In the genomic region with DNA sequence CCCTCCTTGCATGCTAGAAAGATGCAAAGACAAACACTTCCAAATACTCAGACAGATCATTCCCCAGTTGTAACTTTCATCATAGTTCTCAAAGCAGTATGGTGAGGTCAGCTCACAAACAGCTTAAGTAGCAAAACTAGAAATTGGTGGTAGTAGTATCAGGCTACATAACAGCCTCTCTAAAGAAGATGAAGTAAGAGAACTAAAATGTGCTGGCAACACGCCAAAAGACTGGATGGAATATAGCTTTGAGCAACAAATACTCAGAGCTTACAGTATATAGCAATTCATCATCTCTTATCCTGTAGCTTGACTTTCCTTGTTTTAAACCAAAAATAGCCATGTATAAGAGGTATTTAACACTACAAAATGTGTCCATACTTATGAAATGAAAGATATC, we compare ENCODE assay signal across 8 cellular contexts. TPM values are rescaled to one million over a fixed set of nuclear protein-coding genes. Genes with fewer than 3 reads are reported as not detected.
DNase-seq lines count a peak whose midpoint lies in the region; ATAC-seq, FAIRE-seq and TF ChIP-seq lines count a peak whose summit lies in the region.

No MANE protein-coding gene starts in this region.

- POLR2A ChIA-PET in A673 (lab: Charles Lee; ENCODE audit: low non-redundant PET), result no interaction called here

- CTCF ChIA-PET in A673 (lab: Charles Lee), result no interaction called here

- no peaks in the 10 kb centered on the region for H3K36me3 ChIP-seq in A673 (ENCODE audit: insufficient read depth, low read length, poor library complexity, severe bottlenecking)

- peaks cover 48% of the 10 kb centered on the region for H3K36me3 Mint-ChIP-seq in stimulated activated effector memory CD8-positive, alpha-beta T cell treated with anti-CD3 and anti-CD28 coated beads, Interleukin-12 subunit alpha, Interleukin-12 subunit beta, amount 100 ng/mL, for 72 hours

- H3K27me3 ChIP-seq in A673 (replicated peaks; ENCODE audit: insufficient read depth, low read depth, low read length, poor library complexity), result no peaks in the 10 kb centered on the region
- H3K27me3 ChIP-seq in foreskin keratinocyte, result no peaks in the 10 kb centered on the region

- TF ChIP-seq CTCF in A673 (conservative IDR thresholded peaks at IDR 0.05; ENCODE audit: low read depth, low read length), result no peak
- no peak for TF ChIP-seq CTCF in foreskin keratinocyte (conservative IDR thresholded peaks at IDR 0.05)

- peak; percentile 87 for DNase-seq in A673 (ENCODE audit: low spot score)
- peak; percentile 98 for DNase-seq in RCC 7860 (ENCODE audit: low spot score)
- peak; percentile 91 to 98 for DNase-seq in foreskin keratinocyte
- DNase-seq in stimulated activated effector memory CD8-positive, alpha-beta T cell treated with anti-CD3 and anti-CD28 coated beads, Interleukin-12 subunit alpha, Interleukin-12 subunit beta, amount 100 ng/mL, for 72 hours (ENCODE audit: low spot score in 2 of 2), result no peak
- no peak for DNase-seq in germinal center (ENCODE audit: low spot score)
- no peak for DNase-seq in activated CD8-positive, alpha-beta memory T cell treated with anti-CD3 and anti-CD28 coated beads for 24 hours

- BruUV-seq in A673 (replicated peaks; lab: Mats Ljungman, UMichigan), result no TSS peak

- peaks cover 30% of the 10 kb centered on the region for H3K4me1 Mint-ChIP-seq in stimulated activated effector memory CD8-positive, alpha-beta T cell treated with anti-CD3 and anti-CD28 coated beads, Interleukin-12 subunit alpha, Interleukin-12 subunit beta, amount 100 ng/mL, for 72 hours

- ATAC-seq in GM19351 (IDR thresholded peaks at IDR 0.05; ENCODE audit: unreplicated experiment) (peak; percentile 48), foreskin keratinocyte (peak; percentile 90), GM18517 (IDR thresholded peaks at IDR 0.05; ENCODE audit: unreplicated experiment) (no peak)
- peak; percentile 43 for ATAC-seq in stimulated activated effector memory CD8-positive, alpha-beta T cell treated with anti-CD3 and anti-CD28 coated beads, Interleukin-12 subunit alpha, Interleukin-12 subunit beta, amount 100 ng/mL, for 72 hours

- H3K4me3 Mint-ChIP-seq in stimulated activated effector memory CD8-positive, alpha-beta T cell treated with anti-CD3 and anti-CD28 coated beads, Interleukin-12 subunit alpha, Interleukin-12 subunit beta, amount 100 ng/mL, for 72 hours, result no peak overlapping the region

- H3K4me3 ChIP-seq in A673 (ENCODE audit: low read depth, low read length, poor library complexity, severe bottlenecking), result no peak overlapping the region

- no peaks in the 10 kb centered on the region for H3K9me3 ChIP-seq in A673 (ENCODE audit: low read depth, low read length, poor library complexity, severe bottlenecking)

- H3K4me1 ChIP-seq in A673 (ENCODE audit: insufficient read depth, low read length, poor library complexity, severe bottlenecking), result peaks cover 69% of the 10 kb centered on the region
- H3K4me1 ChIP-seq in foreskin keratinocyte, result peaks cover 27% of the 10 kb centered on the region

- H3K27ac ChIP-seq in A673 (ENCODE audit: low read depth, low read length, poor library complexity, severe bottlenecking) (no peak overlapping the region), foreskin keratinocyte (no peak overlapping the region)

- peak; percentile 89 for FAIRE-seq in RCC 7860 (lab: Jason Lieb, UNC)

- no peak overlapping the region for H3K27ac Mint-ChIP-seq in stimulated activated effector memory CD8-positive, alpha-beta T cell treated with anti-CD3 and anti-CD28 coated beads, Interleukin-12 subunit alpha, Interleukin-12 subunit beta, amount 100 ng/mL, for 72 hours

- intact Hi-C loops in A673 (cut with micrococcal nuclease; ENCODE audit: unreplicated experiment), result no loop called here

- no peaks in the 10 kb centered on the region for H3K9me3 Mint-ChIP-seq in stimulated activated effector memory CD8-positive, alpha-beta T cell treated with anti-CD3 and anti-CD28 coated beads, Interleukin-12 subunit alpha, Interleukin-12 subunit beta, amount 100 ng/mL, for 72 hours

RNA-seq across cellular contexts. Expression of a gene that starts 7.5 kb away (rescaled TPM):
- total RNA-seq in A673 (2021) (81.2 and 94.1 TPM in 2 replicates), foreskin keratinocyte (70.9 and 71.2 TPM in 2 replicates)
- polyA plus RNA-seq in foreskin keratinocyte, result 86.7 and 95.1 TPM in 2 replicates

RNA-seq across cellular contexts. Expression of a gene that starts 51.0 kb away (rescaled TPM):
- total RNA-seq in A673 (2021), result 12.0 and 14.7 TPM in 2 replicates
- total RNA-seq in foreskin keratinocyte, result 12.1 and 15.0 TPM in 2 replicates
- 8.4 and 10.2 TPM in 2 replicates for polyA plus RNA-seq in foreskin keratinocyte

Comparison
In these comparisons a context has a peak if more than half of its experiments do, and no peak if none do; other contexts are left out.
1. DNase-seq: peak in A673 (single experiment), RCC 7860 (single experiment) and foreskin keratinocyte (2 of 2); none in stimulated activated effector memory CD8-positive, alpha-beta T cell treated with anti-CD3 and anti-CD28 coated beads, Interleukin-12 subunit alpha, Interleukin-12 subunit beta, amount 100 ng/mL, for 72 hours (0 of 2), germinal center (single experiment) and activated CD8-positive, alpha-beta memory T cell treated with anti-CD3 and anti-CD28 coated beads for 24 hours (single experiment).